In genomic region chr1:172605641-172606040, GRCh38 we compare ENCODE assay signal across 25 cellular contexts. TPM values are rescaled to one million over a fixed set of nuclear protein-coding genes. Genes with fewer than 3 reads are reported as not detected.
A peak's percentile ranks its signal among the peaks of the same experiment; 100 is the strongest.
DNase-seq lines count a peak whose midpoint lies in the region; ATAC-seq, FAIRE-seq and TF ChIP-seq lines count a peak whose summit lies in the region.
"Had no signal": no experiment of that assay in that cellular context is flagged by ENCODE, and none has a peak within 500 bp of the region (broad histone marks: within the 10 kb centered on the region; RNA-seq: fewer than 3 reads in every experiment).

No MANE protein-coding gene starts in this region.

- no peaks in the 10 kb centered on the region for H3K27me3 ChIP-seq in prostate gland (replicated peaks; ENCODE audit: insufficient read depth)
- H3K27me3 ChIP-seq: BE2C; BLaER1 treated with 17β-estradiol and CSF1 and Interleukin-3, amounts not matched to agents 10 nM and 100 nM had no signal

- TF ChIP-seq POLR2A in H54 (IDR thresholded peaks at IDR 0.05; ENCODE audit: low read depth, low read length) = no peak
- TF ChIP-seq POLR2A in prostate gland (IDR thresholded peaks at IDR 0.05) = no peak

- TF ChIP-seq CTCF in kidney (IDR thresholded peaks at IDR 0.05; ENCODE audit: borderline replicate concordance, extremely low read depth, insufficient read depth) = no peak
- no peak for TF ChIP-seq CTCF in prostate gland (IDR thresholded peaks at IDR 0.05)

- H3K4me1 ChIP-seq in kidney (ENCODE audit: control insufficient read depth in 1 of 2, insufficient read depth in 1 of 2, low read depth in 1 of 2, low read length in 2 of 2) (no peaks in the 10 kb centered on the region), prostate gland (replicated peaks) (no peaks in the 10 kb centered on the region)
- H3K4me1 ChIP-seq: A549; BE2C; BLaER1 treated with 17β-estradiol and CSF1 and Interleukin-3, amounts not matched to agents 10 nM and 100 nM had no signal

- no peaks in the 10 kb centered on the region for H3K9me3 Mint-ChIP-seq in activated T-cell treated with anti-CD3 and anti-CD28 coated beads, Interleukin-2, amount 50 U/mL, for 72 hours
- H3K9me3 Mint-ChIP-seq: CD14-positive monocyte; CD4-positive, alpha-beta T cell; CD8-positive, alpha-beta memory T cell had no signal

- H3K9me3 ChIP-seq in T-helper 17 cell (ENCODE audit: control insufficient read depth, low read length, poor library complexity, severe bottlenecking) = no peaks in the 10 kb centered on the region
- H3K9me3 ChIP-seq in kidney (ENCODE audit: control insufficient read depth in 1 of 2, low read length in 2 of 2) = no peaks in the 10 kb centered on the region
- H3K9me3 ChIP-seq in prostate gland = no peaks in the 10 kb centered on the region
- H3K9me3 ChIP-seq: A549; BE2C; BLaER1 treated with 17β-estradiol and CSF1 and Interleukin-3, amounts not matched to agents 10 nM and 100 nM had no signal

- no peak overlapping the region for H3K27ac ChIP-seq in kidney (ENCODE audit: low read depth in 2 of 2, low read length in 2 of 2)
- H3K27ac ChIP-seq in prostate gland = no peak overlapping the region
- H3K27ac ChIP-seq: 22Rv1; A549; BLaER1 treated with 17β-estradiol and CSF1 and Interleukin-3, amounts not matched to agents 10 nM and 100 nM had no signal

- peak overlapping the region; percentile 29 for H3K27ac Mint-ChIP-seq in activated T-cell treated with anti-CD3 and anti-CD28 coated beads, Interleukin-2, amount 50 U/mL, for 72 hours
- peak overlapping the region; percentile 67 for H3K27ac Mint-ChIP-seq in T-helper 17 cell
- H3K27ac Mint-ChIP-seq: CD14-positive monocyte; CD4-positive, alpha-beta T cell had no signal

- H3K4me1 Mint-ChIP-seq in activated T-cell treated with anti-CD3 and anti-CD28 coated beads, Interleukin-2, amount 50 U/mL, for 72 hours (ENCODE audit: low read depth) = no peaks in the 10 kb centered on the region
- peaks cover 15% of the 10 kb centered on the region for H3K4me1 Mint-ChIP-seq in T-helper 17 cell
- H3K4me1 Mint-ChIP-seq: CD14-positive monocyte had no signal

- WGBS in prostate gland = 73% methylated on average over 2 of the region's 2 CpGs

- H3K9ac ChIP-seq in kidney (ENCODE audit: low read length in 2 of 2) = no peak overlapping the region
- H3K9ac ChIP-seq: BLaER1 treated with 17β-estradiol and CSF1 and Interleukin-3, amounts not matched to agents 10 nM and 100 nM had no signal

- no peak overlapping the region for H3K4me3 Mint-ChIP-seq in activated T-cell treated with anti-CD3 and anti-CD28 coated beads, Interleukin-2, amount 50 U/mL, for 72 hours
- H3K4me3 Mint-ChIP-seq in T-helper 17 cell = no peak overlapping the region
- H3K4me3 Mint-ChIP-seq: CD14-positive monocyte; CD4-positive, alpha-beta T cell; CD8-positive, alpha-beta memory T cell had no signal

- intact Hi-C loops in kidney (cut with DNase I) (no loop called here), prostate gland (cut with DNase I) (no loop called here)

- H3K4me3 ChIP-seq in kidney (ENCODE audit: low read length in 2 of 2) = no peak overlapping the region
- no peak overlapping the region for H3K4me3 ChIP-seq in prostate gland
- H3K4me3 ChIP-seq: A549; BLaER1 treated with 17β-estradiol and CSF1 and Interleukin-3, amounts not matched to agents 10 nM and 100 nM; GM12878 had no signal

- no peaks in the 10 kb centered on the region for H3K27me3 Mint-ChIP-seq in activated T-cell treated with anti-CD3 and anti-CD28 coated beads, Interleukin-2, amount 50 U/mL, for 72 hours (ENCODE audit: low read depth)
- H3K27me3 Mint-ChIP-seq in T-helper 17 cell = no peaks in the 10 kb centered on the region
- H3K27me3 Mint-ChIP-seq: CD4-positive, alpha-beta T cell; CD8-positive, alpha-beta memory T cell had no signal

- DNase-seq in activated T-cell treated with anti-CD3 and anti-CD28 coated beads, Interleukin-2, amount 50 U/mL, for 72 hours = no peak
- no peak for DNase-seq in activated T-cell treated with anti-CD3 and anti-CD28 coated beads, Interleukin-2, amount 50 U/mL, for 48 hours
- no peak for DNase-seq in H54 (ENCODE audit: insufficient read length, low spot score)
- no peak for DNase-seq in T-helper 17 cell
- no peak for DNase-seq in kidney
- no peak for DNase-seq in prostate gland (ENCODE audit: low spot score)
- no peak for DNase-seq in amygdala (lab: John Stamatoyannopoulos, UW)
- DNase-seq: ACHN; AML-193; BE2C; CD4-positive, alpha-beta T cell; CD8-positive, alpha-beta memory T cell; DMS 273 treated with DMSO at 0.1 percent for 48 hours; DMS79; EL; GDM1; GOT3; H7; HCEC 1CT had no signal

- peaks cover 4 to 10% of the 10 kb centered on the region in 2 donors for H3K36me3 Mint-ChIP-seq in activated T-cell treated with anti-CD3 and anti-CD28 coated beads, Interleukin-2, amount 50 U/mL, for 72 hours (ENCODE audit: insufficient read depth in 2 of 2)
- peaks cover 11% of the 10 kb centered on the region for H3K36me3 Mint-ChIP-seq in T-helper 17 cell (ENCODE audit: low read depth)

- peak; percentile 11 for FAIRE-seq in H54 (lab: Jason Lieb, UNC)
- FAIRE-seq in kidney (lab: Jason Lieb, UNC) = peak; percentile 74
- FAIRE-seq: A549, GM12878 had no signal

- no peak for ATAC-seq in activated T-cell treated with anti-CD3 and anti-CD28 coated beads, Interleukin-2, amount 50 U/mL, for 72 hours (replicated peaks in 1 of 2)
- ATAC-seq in T-helper 17 cell (no peak), GM21717 (IDR thresholded peaks at IDR 0.05; ENCODE audit: unreplicated experiment) (no peak)
- ATAC-seq: A549, GM12878 had no signal

- H3K36me3 ChIP-seq in kidney (ENCODE audit: control insufficient read depth in 1 of 2, insufficient read depth in 2 of 2, low read length in 2 of 2) (peaks cover 0 to 16% of the 10 kb centered on the region in 2 donors), prostate gland (no peaks in the 10 kb centered on the region)

RNA-seq across cellular contexts. Expression of gene FASLG, which starts 53.3 kb away (rescaled TPM):
- total RNA-seq in activated T-cell treated with anti-CD3 and anti-CD28 coated beads, Interleukin-2, amount 50 U/mL, for 72 hours = 1 to 10 TPM; 3.9 to 9.0 TPM
- under 1 TPM in 1 of 2 donors, not detected in 1; 0.47 TPM for total RNA-seq in T-helper 17 cell
- 0.50 TPM for total RNA-seq in kidney
- polyA plus RNA-seq in kidney (ENCODE audit: insufficient read depth, low read depth, low replicate concordance) = not detected
- total RNA-seq in prostate gland = not detected
- total RNA-seq: H7 had no signal
- polyA plus RNA-seq: A549, CD14-positive monocyte had no signal
